Comparison of ENCODE assay signal across 20 cellular contexts in the genomic region with DNA sequence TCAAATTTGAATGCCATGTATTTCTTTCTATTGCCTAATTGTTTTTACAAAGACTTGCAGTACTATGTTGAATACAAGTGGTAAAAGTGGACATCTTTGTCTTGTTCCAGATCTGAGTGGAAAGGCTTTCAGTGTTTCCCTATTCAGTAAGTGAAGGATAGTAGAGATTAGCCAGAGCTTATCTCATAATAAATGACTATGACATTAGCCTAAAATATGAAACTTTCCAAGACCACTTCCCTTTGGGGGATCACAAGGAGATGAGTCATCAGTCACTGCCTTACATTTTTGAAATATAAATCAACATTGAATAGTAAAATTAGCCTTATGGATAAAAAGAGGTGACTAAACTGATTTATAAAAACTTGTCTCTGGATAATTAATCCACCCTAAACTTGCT.
DNase-seq lines count a peak whose midpoint lies in the region; ATAC-seq and TF ChIP-seq lines count a peak whose summit lies in the region.
"Had no signal": no experiment of that assay in that cellular context is flagged by ENCODE, and none has a peak within 500 bp of the region (broad histone marks: within the 10 kb centered on the region; RNA-seq: fewer than 3 reads in every experiment).

No MANE protein-coding gene starts in this region.

- TF ChIP-seq POLR2A in esophagus muscularis mucosa (IDR thresholded peaks at IDR 0.05; ENCODE audit: low read depth): no peak

- H2AFZ ChIP-seq in SK-N-SH (ENCODE audit: low read depth): no peak overlapping the region

- H3K4me1 ChIP-seq in SK-N-SH (ENCODE audit: control insufficient read depth in 1 of 2, insufficient read depth in 2 of 2, low read depth in 1 of 2, low read length in 1 of 2): peaks cover 0 to 6% of the 10 kb centered on the region in 2 experiments; a peak in 3 of 4 replicates
- peaks cover 0 to 24% (median 16%) of the 10 kb centered on the region in 4 donors for H3K4me1 ChIP-seq in esophagus muscularis mucosa
- H3K4me1 ChIP-seq: vagina had no signal

- intact Hi-C loops in esophagus muscularis mucosa (cut with DNase I): no loop called here

- no peaks in the 10 kb centered on the region for H3K9me2 ChIP-seq in SK-N-SH

- peaks cover 4% of the 10 kb centered on the region for H3K9me3 Mint-ChIP-seq in osteocyte (ENCODE audit: unreplicated experiment)
- peaks cover 7 to 14% of the 10 kb centered on the region in 2 donors for H3K9me3 Mint-ChIP-seq in stimulated activated naive CD8-positive, alpha-beta T cell treated with anti-CD3 and anti-CD28 coated beads, Interleukin-15, amount 100 ng/mL, for 72 hours
- H3K9me3 Mint-ChIP-seq: dendritic cell treated with granulocyte-macrophage colony-stimulating factor and Interleukin-4, amounts not matched to agents 40 ng/mL and 50 ng/mL, for 4 days had no signal

- peak overlapping the region in 1 of 2 experiments; percentile 1; a peak in 1 of 4 replicates for H3K4me3 ChIP-seq in SK-N-SH (ENCODE audit: low read depth in 2 of 2, low read length in 1 of 2)
- no peak overlapping the region for H3K4me3 ChIP-seq in esophagus muscularis mucosa
- H3K4me3 ChIP-seq: vagina had no signal

- POLR2A ChIA-PET in SK-N-SH (lab: Yijun Ruan, JAX): no interaction called here

- H3K79me2 ChIP-seq in SK-N-SH (ENCODE audit: insufficient read depth): 0 out of 2 replicates have a peak, but pooled peaks cover 3% of the 10 kb centered on the region

- DNase-seq in HS-5 (ENCODE audit: low read depth) (peak; percentile 43), SK-N-SH (no peak), esophagus muscularis mucosa (ENCODE audit: extremely low spot score) (no peak), osteocyte (ENCODE audit: extremely low spot score, unreplicated experiment) (no peak), DMS79 treated with DMSO at 0.1 percent for 48 hours (lab: John Stamatoyannopoulos, UW) (no peak), cerebellum (ENCODE audit: low spot score) (no peak)
- no peak for DNase-seq in stimulated activated CD4-positive, alpha-beta T cell treated with anti-CD3 and anti-CD28 coated beads, Interleukin-15, amount 100 ng/mL, for 24 hours
- DNase-seq in stimulated activated naive CD8-positive, alpha-beta T cell treated with anti-CD3 and anti-CD28 coated beads, Interleukin-15, amount 100 ng/mL, for 72 hours: no peak
- DNase-seq: activated CD4-positive, alpha-beta T cell treated with anti-CD3 and anti-CD28 coated beads for 4 hours; activated T-cell treated with anti-CD3 and anti-CD28 coated beads, Interleukin-2, amount 50 U/mL, for 24 hours; CD4-positive, alpha-beta memory T cell; glutamatergic neuron; left colon; NCI-H1694; NCI-H524; retina; stimulated activated CD4-positive, alpha-beta T cell treated with anti-CD3 and anti-CD28 coated beads, Interleukin-4, amount 100 ng/mL, for 1 hour had no signal

- TF ChIP-seq EP300 in SK-N-SH (IDR thresholded peaks at IDR 0.05; ENCODE audit: borderline replicate concordance in 1 of 2, low read depth in 1 of 2, low read length in 1 of 2) (peak; percentile 84 to 99), esophagus muscularis mucosa (IDR thresholded peaks at IDR 0.05) (no peak)

- no peak for TF ChIP-seq CTCF in SK-N-SH (IDR thresholded peaks at IDR 0.05)
- TF ChIP-seq CTCF in esophagus muscularis mucosa (IDR thresholded peaks at IDR 0.05): no peak
- no peak for TF ChIP-seq CTCF in osteocyte (IDR thresholded peaks at IDR 0.05)

- peaks cover 39% of the 10 kb centered on the region for H3F3A ChIP-seq in SK-N-SH (replicated peaks; ENCODE audit: insufficient read depth)

- H3K27me3 Mint-ChIP-seq in osteocyte (ENCODE audit: unreplicated experiment): no peaks in the 10 kb centered on the region
- H3K27me3 Mint-ChIP-seq in stimulated activated naive CD8-positive, alpha-beta T cell treated with anti-CD3 and anti-CD28 coated beads, Interleukin-15, amount 100 ng/mL, for 72 hours: no peaks in the 10 kb centered on the region
- H3K27me3 Mint-ChIP-seq: activated T-cell treated with anti-CD3 and anti-CD28 coated beads, Interleukin-2, amount 50 U/mL, for 24 hours; CD4-positive, alpha-beta memory T cell; dendritic cell treated with granulocyte-macrophage colony-stimulating factor and Interleukin-4, amounts not matched to agents 40 ng/mL and 50 ng/mL, for 4 days; stimulated activated memory B cell treated with anti-CD40 and anti-IgM and Interleukin-4, amounts not matched to agents 10 μg/mL and 1 μg/mL and 100 μg/mL, for 72 hours had no signal

- no peaks in the 10 kb centered on the region for H3K36me3 ChIP-seq in SK-N-SH (replicated peaks in 1 of 2; ENCODE audit: control insufficient read depth in 1 of 2, insufficient read depth in 2 of 2, low read length in 1 of 2)
- H3K36me3 ChIP-seq in esophagus muscularis mucosa: no peaks in the 10 kb centered on the region
- H3K36me3 ChIP-seq: vagina had no signal

- H3K9me3 ChIP-seq in SK-N-SH (no peaks in the 10 kb centered on the region; the same call in 1 of the 2 replicates), esophagus muscularis mucosa (no peaks in the 10 kb centered on the region)
- H3K9me3 ChIP-seq: vagina had no signal

- CTCF ChIA-PET in SK-N-SH (lab: Yijun Ruan, JAX): no interaction called here

- H3K4me3 Mint-ChIP-seq in osteocyte (ENCODE audit: unreplicated experiment): no peak overlapping the region
- no peak overlapping the region for H3K4me3 Mint-ChIP-seq in stimulated activated naive CD8-positive, alpha-beta T cell treated with anti-CD3 and anti-CD28 coated beads, Interleukin-15, amount 100 ng/mL, for 72 hours
- H3K4me3 Mint-ChIP-seq: activated T-cell treated with anti-CD3 and anti-CD28 coated beads, Interleukin-2, amount 50 U/mL, for 24 hours; CD4-positive, alpha-beta memory T cell; dendritic cell treated with granulocyte-macrophage colony-stimulating factor and Interleukin-4, amounts not matched to agents 40 ng/mL and 50 ng/mL, for 4 days; stimulated activated memory B cell treated with anti-CD40 and anti-IgM and Interleukin-4, amounts not matched to agents 10 μg/mL and 1 μg/mL and 100 μg/mL, for 72 hours had no signal

- peaks cover 37% of the 10 kb centered on the region for H3K4me1 Mint-ChIP-seq in osteocyte (ENCODE audit: unreplicated experiment)
- no peaks in the 10 kb centered on the region for H3K4me1 Mint-ChIP-seq in stimulated activated naive CD8-positive, alpha-beta T cell treated with anti-CD3 and anti-CD28 coated beads, Interleukin-15, amount 100 ng/mL, for 72 hours
- H3K4me1 Mint-ChIP-seq: CD4-positive, alpha-beta memory T cell; stimulated activated memory B cell treated with anti-CD40 and anti-IgM and Interleukin-4, amounts not matched to agents 10 μg/mL and 1 μg/mL and 100 μg/mL, for 72 hours had no signal

- no peaks in the 10 kb centered on the region for H3K27me3 ChIP-seq in SK-N-SH (ENCODE audit: insufficient read depth)
- no peaks in the 10 kb centered on the region for H3K27me3 ChIP-seq in esophagus muscularis mucosa
- H3K27me3 ChIP-seq: vagina had no signal

- peak overlapping the region; percentile 69; the same call in 1 of the 2 replicates for H3K4me2 ChIP-seq in SK-N-SH

- H3K27ac Mint-ChIP-seq in osteocyte (ENCODE audit: unreplicated experiment): peak overlapping the region; percentile 87
- no peak overlapping the region for H3K27ac Mint-ChIP-seq in stimulated activated naive CD8-positive, alpha-beta T cell treated with anti-CD3 and anti-CD28 coated beads, Interleukin-15, amount 100 ng/mL, for 72 hours
- H3K27ac Mint-ChIP-seq: activated T-cell treated with anti-CD3 and anti-CD28 coated beads, Interleukin-2, amount 50 U/mL, for 24 hours; CD4-positive, alpha-beta memory T cell; dendritic cell treated with granulocyte-macrophage colony-stimulating factor and Interleukin-4, amounts not matched to agents 40 ng/mL and 50 ng/mL, for 4 days; stimulated activated memory B cell treated with anti-CD40 and anti-IgM and Interleukin-4, amounts not matched to agents 10 μg/mL and 1 μg/mL and 100 μg/mL, for 72 hours had no signal

- no peaks in the 10 kb centered on the region for H3K36me3 Mint-ChIP-seq in osteocyte (ENCODE audit: unreplicated experiment)
- H3K36me3 Mint-ChIP-seq: CD4-positive, alpha-beta memory T cell; stimulated activated memory B cell treated with anti-CD40 and anti-IgM and Interleukin-4, amounts not matched to agents 10 μg/mL and 1 μg/mL and 100 μg/mL, for 72 hours had no signal

- H4K20me1 ChIP-seq in SK-N-SH (ENCODE audit: insufficient read depth): no peaks in the 10 kb centered on the region

- TF ChIP-seq RAD21 in SK-N-SH (IDR thresholded peaks at IDR 0.05; ENCODE audit: low read length): no peak

- H3K9ac ChIP-seq in SK-N-SH: peak overlapping the region; percentile 56

- ATAC-seq in stimulated activated naive CD8-positive, alpha-beta T cell treated with anti-CD3 and anti-CD28 coated beads, Interleukin-15, amount 100 ng/mL, for 72 hours: no peak
- ATAC-seq: left colon; stimulated activated memory B cell treated with anti-CD40 and anti-IgM and Interleukin-4, amounts not matched to agents 10 μg/mL and 1 μg/mL and 100 μg/mL, for 72 hours had no signal

- H3K27ac ChIP-seq in SK-N-SH (ENCODE audit: low read depth in 2 of 2, low read length in 1 of 2) (peak overlapping the region; percentile 84 to 97; a peak in 3 of 4 replicates), esophagus muscularis mucosa (replicated peaks in 1 of 4) (peak overlapping the region; percentile 40 to 60 (median 58))
- H3K27ac ChIP-seq: vagina had no signal

TF ChIP-seq in SK-N-SH, 30 proteins besides CTCF, POLR2A, EP300 and RAD21 (continues in another document):
- peak; percentile 86; the same call in 1 of the 2 replicates for TF ChIP-seq RXRA (IDR thresholded peaks at IDR 0.05; ENCODE audit: borderline replicate concordance, low read depth)
- no peak for TF ChIP-seq EZH2phosphoT487 (IDR thresholded peaks at IDR 0.05; ENCODE audit: borderline replicate concordance, low read depth)
